32 cellular contexts compared by ENCODE assay signal in the genomic region with DNA sequence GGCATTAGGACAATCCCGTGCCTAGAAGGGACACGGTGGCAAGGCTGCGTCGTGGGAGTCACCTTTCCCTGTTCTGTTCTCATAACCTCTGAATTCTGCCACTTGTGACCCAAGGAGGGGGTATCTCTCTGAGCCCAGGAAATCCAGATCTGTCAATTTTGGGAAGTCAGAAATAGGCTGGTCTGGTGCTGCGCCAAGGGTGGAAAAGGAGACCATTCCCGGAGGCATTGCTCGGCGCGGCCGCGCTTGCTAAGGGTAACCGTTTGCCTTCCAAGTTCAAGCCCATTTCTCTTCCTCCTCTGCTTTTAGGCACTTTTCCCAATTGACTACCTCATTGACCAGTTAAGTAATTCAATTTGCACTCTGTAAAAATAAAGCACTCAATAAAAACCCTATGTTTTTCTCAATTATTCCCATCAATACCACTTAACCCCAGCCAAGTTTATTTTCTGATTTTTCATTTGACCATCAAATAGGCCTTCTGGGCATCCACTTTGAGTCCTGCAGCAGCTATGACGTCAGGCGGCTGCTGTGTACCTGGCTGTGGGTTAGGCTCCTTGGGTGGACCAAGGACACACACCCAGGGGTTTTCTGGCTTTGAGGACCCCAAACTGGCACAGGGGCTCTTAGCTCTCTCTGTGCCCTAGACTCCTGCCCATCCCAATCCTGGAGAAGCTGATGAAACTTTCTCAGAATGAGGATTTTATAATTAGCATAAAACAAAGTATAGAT. TPM values are rescaled to one million over a fixed set of nuclear protein-coding genes. Genes with fewer than 3 reads are reported as not detected.
"Had no signal": no experiment of that assay in that cellular context is flagged by ENCODE, and none has a peak within 500 bp of the region (broad histone marks: within the 10 kb centered on the region; RNA-seq: fewer than 3 reads in every experiment).

No MANE protein-coding gene starts in this region.

- DNase-seq: activated B cell treated with CpG ODN at 0.5 μM for 24 hours; activated CD4-positive, alpha-beta T cell treated with anti-CD3 and anti-CD28 coated beads for 1 hour; activated CD4-positive, alpha-beta T cell treated with anti-CD3 and anti-CD28 coated beads, Interleukin-2, amount 10 ng/mL, durations not matched to agents 24 days and 14 days; activated CD4-positive, alpha-beta T cell treated with anti-CD3 and anti-CD28 coated beads, Interleukin-2, amount 50 U/mL, for 48 hours; activated effector memory CD4-positive, alpha-beta T cell treated with anti-CD3 and anti-CD28 coated beads, Interleukin-2, amount 50 U/mL, for 16 hours; activated naive CD4-positive, alpha-beta T cell treated with Interleukin-2 at 50 U/mL for 16 hours; activated naive CD8-positive, alpha-beta T cell treated with anti-CD3 and anti-CD28 coated beads, Interleukin-2, amount 50 U/mL, for 24 hours; activated T-cell treated with anti-CD3 and anti-CD28 coated beads, Interleukin-2, amount 50 U/mL, for 4 hours; amniotic stem cell; brain microvascular endothelial cell; MG63; MV-4-11; NCI-H1105; NCI-H1436; NCI-H1694 treated with DMSO at 0.1 percent for 48 hours; NCI-H2029 treated with DMSO at 0.1 percent for 48 hours; NCI-H345; NCI-H510A; NCI-H526 treated with DMSO at 0.1 percent for 48 hours; NK-92 treated with Interleukin-12 subunit alpha and Interleukin-12 subunit beta, amount 100 ng/mL, for 24 hours; OCI-M1; SHP77 treated with DMSO at 0.1 percent for 48 hours; T-cell; T-helper 2 cell; T1000 had no signal

- FAIRE-seq: RCC 7860, TTC549 had no signal

- H3K9ac ChIP-seq: KMS-11 had no signal

- H3K27ac ChIP-seq: ascending aorta, brain microvascular endothelial cell, cardiac muscle cell, KMS-11 had no signal

- H3K36me3 Mint-ChIP-seq: activated naive CD4-positive, alpha-beta T cell treated with anti-CD3 and anti-CD28 coated beads, Interleukin-2, amount 50 U/mL, for 72 hours; T-cell had no signal

- H3K9me3 ChIP-seq: ascending aorta, MG63 had no signal

- ATAC-seq: activated naive CD4-positive, alpha-beta T cell treated with anti-CD3 and anti-CD28 coated beads, Interleukin-2, amount 50 U/mL, for 72 hours; activated naive CD8-positive, alpha-beta T cell treated with anti-CD3 and anti-CD28 coated beads, Interleukin-2, amount 50 U/mL, for 24 hours; activated T-cell treated with anti-CD3 and anti-CD28 coated beads, Interleukin-2, amount 50 U/mL, for 4 hours; T-cell had no signal

- H3K27me3 ChIP-seq: ascending aorta, brain microvascular endothelial cell, cardiac muscle cell, MG63 had no signal

- H3K36me3 ChIP-seq: ascending aorta, brain microvascular endothelial cell, cardiac muscle cell, MG63 had no signal

- H3K4me3 ChIP-seq: ascending aorta, cardiac muscle cell, MG63 had no signal

- H3K4me1 Mint-ChIP-seq: activated B cell treated with CpG ODN at 0.5 μM for 24 hours; activated CD4-positive, alpha-beta T cell treated with anti-CD3 and anti-CD28 coated beads, Interleukin-2, amount 10 ng/mL, durations not matched to agents 24 days and 14 days; activated naive CD8-positive, alpha-beta T cell treated with anti-CD3 and anti-CD28 coated beads, Interleukin-2, amount 50 U/mL, for 24 hours; T-cell had no signal

- H3K9me3 Mint-ChIP-seq: activated B cell treated with CpG ODN at 0.5 μM for 24 hours; activated CD4-positive, alpha-beta T cell treated with anti-CD3 and anti-CD28 coated beads, Interleukin-2, amount 10 ng/mL, durations not matched to agents 24 days and 14 days; activated naive CD4-positive, alpha-beta T cell treated with anti-CD3 and anti-CD28 coated beads, Interleukin-2, amount 50 U/mL, for 72 hours; activated naive CD8-positive, alpha-beta T cell treated with anti-CD3 and anti-CD28 coated beads, Interleukin-2, amount 50 U/mL, for 24 hours; activated T-cell treated with anti-CD3 and anti-CD28 coated beads, Interleukin-2, amount 50 U/mL, for 4 hours; T-cell had no signal

- H3K27ac Mint-ChIP-seq: activated B cell treated with CpG ODN at 0.5 μM for 24 hours; activated CD4-positive, alpha-beta T cell treated with anti-CD3 and anti-CD28 coated beads, Interleukin-2, amount 10 ng/mL, durations not matched to agents 24 days and 14 days; activated naive CD4-positive, alpha-beta T cell treated with anti-CD3 and anti-CD28 coated beads, Interleukin-2, amount 50 U/mL, for 72 hours; activated naive CD8-positive, alpha-beta T cell treated with anti-CD3 and anti-CD28 coated beads, Interleukin-2, amount 50 U/mL, for 24 hours; T-cell had no signal

- H3K4me2 ChIP-seq: KMS-11 had no signal

- H3K4me3 Mint-ChIP-seq: activated B cell treated with CpG ODN at 0.5 μM for 24 hours; activated CD4-positive, alpha-beta T cell treated with anti-CD3 and anti-CD28 coated beads, Interleukin-2, amount 10 ng/mL, durations not matched to agents 24 days and 14 days; activated naive CD8-positive, alpha-beta T cell treated with anti-CD3 and anti-CD28 coated beads, Interleukin-2, amount 50 U/mL, for 24 hours; activated T-cell treated with anti-CD3 and anti-CD28 coated beads, Interleukin-2, amount 50 U/mL, for 4 hours; T-cell had no signal

RNA-seq across cellular contexts. Expression of a gene that starts 12.5 kb away (rescaled TPM):
- total RNA-seq: activated B cell treated with CpG ODN at 0.5 μM for 24 hours; activated CD4-positive, alpha-beta T cell treated with anti-CD3 and anti-CD28 coated beads, Interleukin-2, amount 10 ng/mL, durations not matched to agents 24 days and 14 days; SK-MEL-5 had no signal
